In the genomic region with DNA sequence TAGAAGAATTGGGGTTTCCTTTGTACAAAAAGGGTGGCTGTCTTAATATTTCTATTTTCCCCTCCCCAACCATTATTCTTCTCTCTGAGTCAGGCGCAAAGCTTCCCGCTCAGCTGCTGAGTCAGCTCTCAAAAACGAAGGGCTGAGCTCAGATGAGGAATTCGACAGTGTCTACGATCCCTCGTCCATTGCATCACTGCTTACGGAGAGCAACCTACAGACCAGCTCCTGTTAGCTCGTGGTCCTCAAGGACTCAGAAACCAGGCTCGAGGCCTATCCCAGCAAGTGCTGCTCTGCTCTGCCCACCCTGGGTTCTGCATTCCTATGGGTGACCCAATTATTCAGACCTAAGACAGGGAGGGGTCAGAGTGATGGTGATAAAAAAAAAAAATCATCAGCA, we compare ENCODE assay signal across 13 cellular contexts. TPM values are rescaled to one million over a fixed set of nuclear protein-coding genes. Genes with fewer than 3 reads are reported as not detected.
DNase-seq lines count a peak whose midpoint lies in the region; ATAC-seq and TF ChIP-seq lines count a peak whose summit lies in the region.
"Had no signal": no experiment of that assay in that cellular context is flagged by ENCODE, and none has a peak within 500 bp of the region (broad histone marks: within the 10 kb centered on the region; RNA-seq: fewer than 3 reads in every experiment).

No MANE protein-coding gene starts in this region.

- peaks cover 21% of the 10 kb centered on the region for H3K4me1 Mint-ChIP-seq in activated CD4-positive, alpha-beta T cell treated with anti-CD3 and anti-CD28 coated beads for 36 hours
- peaks cover 18% of the 10 kb centered on the region for H3K4me1 Mint-ChIP-seq in activated T-helper 2 cell treated with anti-CD3 and anti-CD28 coated beads, Interferon-gamma antibody, Interleukin-2, Interleukin-4, amounts not matched to agents 10 μg/mL and 5 μg/mL and 100 μg/mL, durations not matched to agents 14 hours and 24 hours and 36 hours (ENCODE audit: low read depth)

- DNase-seq in 8988T (peak; percentile 72), HFF-Myc (ENCODE audit: extremely low read depth, low read depth) (peak; percentile 75), foreskin fibroblast (peak; percentile 84 to 87), NCI-H187 treated with DMSO at 0.1 percent for 48 hours (lab: John Stamatoyannopoulos, UW) (no peak)
- no peak for DNase-seq in activated CD4-positive, alpha-beta T cell treated with anti-CD3 and anti-CD28 coated beads for 36 hours
- DNase-seq in activated T-helper 2 cell treated with anti-CD3 and anti-CD28 coated beads, Interferon-gamma antibody, Interleukin-2, Interleukin-4, amounts not matched to agents 10 μg/mL and 5 μg/mL and 100 μg/mL, durations not matched to agents 14 hours and 24 hours and 36 hours (ENCODE audit: low spot score), result no peak
- DNase-seq: left cardiac atrium; NCI-H82; stimulated activated CD4-positive, alpha-beta T cell treated with anti-CD3 and anti-CD28 coated beads, Interleukin-1b, Interleukin-23, amount 100 ng/mL, for 48 hours; stimulated activated naive CD8-positive, alpha-beta T cell treated with anti-CD3 and anti-CD28 coated beads, Interleukin-15, Interleukin-2, amounts not matched to agents 100 U/mL and 50 U/mL, for 24 hours had no signal

- no peaks in the 10 kb centered on the region for H3K36me3 Mint-ChIP-seq in activated CD4-positive, alpha-beta T cell treated with anti-CD3 and anti-CD28 coated beads for 36 hours (ENCODE audit: low read depth)
- no peaks in the 10 kb centered on the region for H3K36me3 Mint-ChIP-seq in activated T-helper 2 cell treated with anti-CD3 and anti-CD28 coated beads, Interferon-gamma antibody, Interleukin-2, Interleukin-4, amounts not matched to agents 10 μg/mL and 5 μg/mL and 100 μg/mL, durations not matched to agents 14 hours and 24 hours and 36 hours (ENCODE audit: low read depth)

- TF ChIP-seq CTCF in HFF-Myc (IDR thresholded peaks at IDR 0.05; ENCODE audit: low read depth, low read length, missing control alignments) (no peak), VCaP (conservative IDR thresholded peaks at IDR 0.05) (no peak), foreskin fibroblast (IDR thresholded peaks at IDR 0.05; ENCODE audit: low read depth, low read length) (no peak)

- H3K27ac Mint-ChIP-seq in activated CD4-positive, alpha-beta T cell treated with anti-CD3 and anti-CD28 coated beads for 36 hours, result no peak overlapping the region
- no peak overlapping the region for H3K27ac Mint-ChIP-seq in activated T-helper 2 cell treated with anti-CD3 and anti-CD28 coated beads, Interferon-gamma antibody, Interleukin-2, Interleukin-4, amounts not matched to agents 10 μg/mL and 5 μg/mL and 100 μg/mL, durations not matched to agents 14 hours and 24 hours and 36 hours

- no peak overlapping the region for H3K4me3 Mint-ChIP-seq in activated CD4-positive, alpha-beta T cell treated with anti-CD3 and anti-CD28 coated beads for 36 hours
- no peak overlapping the region for H3K4me3 Mint-ChIP-seq in activated T-helper 2 cell treated with anti-CD3 and anti-CD28 coated beads, Interferon-gamma antibody, Interleukin-2, Interleukin-4, amounts not matched to agents 10 μg/mL and 5 μg/mL and 100 μg/mL, durations not matched to agents 14 hours and 24 hours and 36 hours (ENCODE audit: low read depth)

- no peak for ATAC-seq in GM18873 (IDR thresholded peaks at IDR 0.05; ENCODE audit: low FRiP score, unreplicated experiment)
- no peak for ATAC-seq in activated CD4-positive, alpha-beta T cell treated with anti-CD3 and anti-CD28 coated beads for 36 hours
- ATAC-seq: stimulated activated naive CD8-positive, alpha-beta T cell treated with anti-CD3 and anti-CD28 coated beads, Interleukin-15, Interleukin-2, amounts not matched to agents 100 U/mL and 50 U/mL, for 24 hours had no signal

- H3K9me3 Mint-ChIP-seq in activated CD4-positive, alpha-beta T cell treated with anti-CD3 and anti-CD28 coated beads for 36 hours (ENCODE audit: low read depth), result no peaks in the 10 kb centered on the region
- H3K9me3 Mint-ChIP-seq in activated T-helper 2 cell treated with anti-CD3 and anti-CD28 coated beads, Interferon-gamma antibody, Interleukin-2, Interleukin-4, amounts not matched to agents 10 μg/mL and 5 μg/mL and 100 μg/mL, durations not matched to agents 14 hours and 24 hours and 36 hours, result no peaks in the 10 kb centered on the region

- POLR2A ChIA-PET in activated CD4-positive, alpha-beta T cell treated with anti-CD3 and anti-CD28 coated beads for 36 hours (lab: Charles Lee), result interaction anchor here (0.6 kb wide), 1 partner anchor 293 kb away, joined by 3 read pairs; no protein-coding TSS in a partner anchor

- H3K27ac ChIP-seq in VCaP, result peak overlapping the region; percentile 96
- H3K27ac ChIP-seq: BLaER1 had no signal

- CTCF ChIA-PET in activated CD4-positive, alpha-beta T cell treated with anti-CD3 and anti-CD28 coated beads for 36 hours (lab: Charles Lee), result interaction anchor here (0.6 to 0.8 kb wide), 2 partner anchors 197 to 299 kb away, joined by 3 read pairs; no protein-coding TSS in a partner anchor

- peaks cover 7% of the 10 kb centered on the region for H3K27me3 Mint-ChIP-seq in activated CD4-positive, alpha-beta T cell treated with anti-CD3 and anti-CD28 coated beads for 36 hours
- peaks cover 7% of the 10 kb centered on the region for H3K27me3 Mint-ChIP-seq in activated T-helper 2 cell treated with anti-CD3 and anti-CD28 coated beads, Interferon-gamma antibody, Interleukin-2, Interleukin-4, amounts not matched to agents 10 μg/mL and 5 μg/mL and 100 μg/mL, durations not matched to agents 14 hours and 24 hours and 36 hours (ENCODE audit: low read depth)

- intact Hi-C loops in activated CD4-positive, alpha-beta T cell treated with anti-CD3 and anti-CD28 coated beads for 36 hours (cut with DNase I, micrococcal nuclease), result loop anchor here in 1 of 2 experiments (5.0 to 10.0 kb wide), 2 partner anchors 92 to 200 kb away; no protein-coding TSS in a partner anchor
- intact Hi-C loops in activated T-helper 2 cell treated with anti-CD3 and anti-CD28 coated beads, Interferon-gamma antibody, Interleukin-2, Interleukin-4, amounts not matched to agents 10 μg/mL and 5 μg/mL and 100 μg/mL, durations not matched to agents 14 hours and 24 hours and 36 hours (cut with micrococcal nuclease), result no loop called here

- H3K4me3 ChIP-seq in HFF-Myc (replicated peaks; ENCODE audit: low read depth, low read length) (no peak overlapping the region), foreskin fibroblast (ENCODE audit: low read depth in 1 of 2, low read length in 2 of 2) (no peak overlapping the region)
- H3K4me3 ChIP-seq: BLaER1 had no signal

RNA-seq across cellular contexts. Expression of gene TUFT1, which starts 3.0 kb away (rescaled TPM):
- total RNA-seq in activated CD4-positive, alpha-beta T cell treated with anti-CD3 and anti-CD28 coated beads for 36 hours, result 1 to 10 TPM; 3.2 TPM
- total RNA-seq in activated T-helper 2 cell treated with anti-CD3 and anti-CD28 coated beads, Interferon-gamma antibody, Interleukin-2, Interleukin-4, amounts not matched to agents 10 μg/mL and 5 μg/mL and 100 μg/mL, durations not matched to agents 14 hours and 24 hours and 36 hours, result 2.6 TPM in 2 replicates

RNA-seq across cellular contexts. Expression of gene CGN, which starts 25.9 kb away (rescaled TPM):
- 1 to 10 TPM in 1 of 2 experiments, under 1 TPM in 1; 0.67 to 1.4 TPM for total RNA-seq in activated CD4-positive, alpha-beta T cell treated with anti-CD3 and anti-CD28 coated beads for 36 hours
- total RNA-seq in activated T-helper 2 cell treated with anti-CD3 and anti-CD28 coated beads, Interferon-gamma antibody, Interleukin-2, Interleukin-4, amounts not matched to agents 10 μg/mL and 5 μg/mL and 100 μg/mL, durations not matched to agents 14 hours and 24 hours and 36 hours, result 0.34 and 0.50 TPM in 2 replicates

Comparison
In these comparisons a context has a peak if more than half of its experiments do, and no peak if none do; other contexts are left out.
1. DNase-seq: peak in 8988T (single experiment), HFF-Myc (single experiment) and foreskin fibroblast (2 of 2); none in activated CD4-positive, alpha-beta T cell treated with anti-CD3 and anti-CD28 coated beads for 36 hours (single experiment), activated T-helper 2 cell treated with anti-CD3 and anti-CD28 coated beads, Interferon-gamma antibody, Interleukin-2, Interleukin-4, amounts not matched to agents 10 μg/mL and 5 μg/mL and 100 μg/mL, durations not matched to agents 14 hours and 24 hours and 36 hours (single experiment) and NCI-H187 treated with DMSO at 0.1 percent for 48 hours (single experiment).